13 cellular contexts compared by ENCODE assay signal in genomic region chr6:52904562-52905279, GRCh38. TPM values are rescaled to one million over a fixed set of nuclear protein-coding genes. Genes with fewer than 3 reads are reported as not detected.
DNase-seq lines count a peak whose midpoint lies in the region; ATAC-seq and TF ChIP-seq lines count a peak whose summit lies in the region.
"Had no signal": no experiment of that assay in that cellular context is flagged by ENCODE, and none has a peak within 500 bp of the region (broad histone marks: within the 10 kb centered on the region; RNA-seq: fewer than 3 reads in every experiment).

No MANE protein-coding gene starts in this region.

- no peak overlapping the region for H3K4me3 ChIP-seq in NB4 (ENCODE audit: low read depth, low read length)
- no peak overlapping the region for H3K4me3 ChIP-seq in epithelial cell of proximal tubule (ENCODE audit: low read depth, low read length)
- no peak overlapping the region for H3K4me3 ChIP-seq in testis
- H3K4me3 ChIP-seq: heart right ventricle had no signal

- H3K36me3 ChIP-seq in testis (ENCODE audit: low read depth, missing control alignments): no peaks in the 10 kb centered on the region
- H3K36me3 ChIP-seq: heart right ventricle, neutrophil had no signal

- no peaks in the 10 kb centered on the region for H3K9me3 ChIP-seq in testis
- H3K9me3 ChIP-seq: neutrophil had no signal

- TF ChIP-seq CTCF in NB4 (IDR thresholded peaks at IDR 0.05; ENCODE audit: low read depth, low read length): peak; percentile 24
- peak; percentile 42 for TF ChIP-seq CTCF in epithelial cell of proximal tubule (conservative IDR thresholded peaks at IDR 0.05; ENCODE audit: low read depth, low read length)
- no peak for TF ChIP-seq CTCF in testis (IDR thresholded peaks at IDR 0.05)

- WGBS in testis, 2 donors: 59 to 64% methylated on average over 6 of the region's 6 CpGs

- H3K4me1 ChIP-seq in testis: peaks cover 1% of the 10 kb centered on the region
- H3K4me1 ChIP-seq: heart right ventricle had no signal

- no peaks in the 10 kb centered on the region for H3K27me3 ChIP-seq in testis

- DNase-seq in activated T-cell treated with anti-CD3 and anti-CD28 coated beads, Interleukin-2, amount 50 U/mL, for 48 hours: peak; percentile 27
- no peak for DNase-seq in activated T-cell treated with anti-CD3 and anti-CD28 coated beads, Interleukin-2, amount 50 U/mL, for 1 hour
- peak; percentile 15 for DNase-seq in NB4 (ENCODE audit: low read depth)
- DNase-seq in epithelial cell of proximal tubule (ENCODE audit: low read depth): no peak
- DNase-seq in testis: peak; percentile 34
- no peak for DNase-seq in NK-92 (lab: John Stamatoyannopoulos, UW; ENCODE audit: unreplicated experiment)
- DNase-seq: heart right ventricle, NCI-H524 had no signal

- ATAC-seq in HG03025 (IDR thresholded peaks at IDR 0.05; ENCODE audit: low FRiP score, unreplicated experiment) (no peak), GM18858 (IDR thresholded peaks at IDR 0.05; ENCODE audit: unreplicated experiment) (no peak)
- ATAC-seq: heart right ventricle had no signal

- TF ChIP-seq POLR2A in NB4 (IDR thresholded peaks at IDR 0.05; ENCODE audit: extremely low read depth, insufficient read length) (no peak), testis (IDR thresholded peaks at IDR 0.05) (no peak)

- intact Hi-C loops in testis (cut with DNase I; ENCODE audit: low total_unique reads): no loop called here

- H3K27ac ChIP-seq in testis: no peak overlapping the region
- H3K27ac ChIP-seq: heart right ventricle, neutrophil, VCaP had no signal

RNA-seq across cellular contexts. Expression of gene GSTA3, which starts 4.8 kb away (rescaled TPM):
- total RNA-seq in epithelial cell of proximal tubule (not detected in 2 replicates), testis (10 to 100 TPM; 26.7 to 28.7 TPM)
- polyA plus RNA-seq in testis (ENCODE audit: insufficient read depth, low read depth, low replicate concordance): 8.9 TPM
- total RNA-seq: CD4-positive, CD25-positive, alpha-beta regulatory T cell; heart right ventricle had no signal
- polyA plus RNA-seq: CD4-positive, CD25-positive, alpha-beta regulatory T cell; heart right ventricle had no signal

Comparison
In these comparisons a context has a peak if more than half of its experiments do, and no peak if none do; other contexts are left out.
1. DNase-seq: peak in activated T-cell treated with anti-CD3 and anti-CD28 coated beads, Interleukin-2, amount 50 U/mL, for 48 hours (2 of 2), NB4 (single experiment) and testis (single experiment); none in activated T-cell treated with anti-CD3 and anti-CD28 coated beads, Interleukin-2, amount 50 U/mL, for 1 hour (single experiment), epithelial cell of proximal tubule (single experiment) and NK-92 (single experiment).
2. CTCF ChIP-seq: peak in NB4 (single experiment) and epithelial cell of proximal tubule (single experiment); none in testis (0 of 3).
3. RNA of gene GSTA3, which starts 4.8 kb away (total RNA-seq): 26.7 to 28.7 TPM in testis; not detected in epithelial cell of proximal tubule; every median in the first group is over 10 times any median in the second.